ENCODE assay signal across 17 cellular contexts in the genomic region with DNA sequence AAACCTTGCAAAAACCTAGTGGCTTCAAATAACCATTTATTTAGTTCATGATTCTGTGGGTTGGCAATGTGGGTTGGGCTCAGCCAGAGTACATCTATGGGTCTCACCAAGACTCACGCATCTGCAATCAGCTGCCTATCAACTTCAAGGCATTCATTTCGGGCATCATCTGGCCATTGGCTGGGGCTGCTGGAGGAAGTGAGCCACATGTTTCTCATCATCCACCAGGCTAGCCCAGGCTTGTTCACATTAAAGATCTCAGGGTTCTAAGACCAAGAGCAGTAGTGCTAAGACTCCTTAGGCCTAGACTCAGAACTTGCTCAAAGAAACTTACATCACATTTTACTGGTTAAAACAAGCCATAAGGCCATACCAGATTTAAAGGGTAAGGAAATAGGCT.
DNase-seq lines count a peak whose midpoint lies in the region; ATAC-seq and TF ChIP-seq lines count a peak whose summit lies in the region.
"Had no signal": no experiment of that assay in that cellular context is flagged by ENCODE, and none has a peak within 500 bp of the region (broad histone marks: within the 10 kb centered on the region; RNA-seq: fewer than 3 reads in every experiment).

No MANE protein-coding gene starts in this region.

- no peak for ATAC-seq in WTC11
- peak; percentile 87 for ATAC-seq in foreskin keratinocyte
- no peak for ATAC-seq in left lung
- no peak for ATAC-seq in GM21576 (IDR thresholded peaks at IDR 0.05; ENCODE audit: unreplicated experiment)
- ATAC-seq: A549; CD8-positive, alpha-beta T cell had no signal

- H3K4me3 ChIP-seq in epithelial cell of esophagus (ENCODE audit: low read length) (no peak overlapping the region), dorsolateral prefrontal cortex (no peak overlapping the region), left lung (no peak overlapping the region)
- H3K4me3 ChIP-seq: A549 had no signal

- no peaks in the 10 kb centered on the region for H3K4me1 Mint-ChIP-seq in WTC11
- H3K4me1 Mint-ChIP-seq: CD14-positive monocyte had no signal

- CTCF ChIA-PET in WTC11 (lab: Charles Lee) = no interaction called here

- H3K4me1 ChIP-seq in foreskin keratinocyte = peaks cover 9% of the 10 kb centered on the region
- no peaks in the 10 kb centered on the region for H3K4me1 ChIP-seq in left lung
- H3K4me1 ChIP-seq: A549, BE2C, Caco-2 had no signal

- peak overlapping the region; percentile 42; the same call in 1 of the 2 replicates for H3K27ac Mint-ChIP-seq in WTC11
- H3K27ac Mint-ChIP-seq: CD14-positive monocyte; CD8-positive, alpha-beta T cell had no signal

- no peaks in the 10 kb centered on the region for H3K36me3 ChIP-seq in left lung
- H3K36me3 ChIP-seq: BE2C had no signal

- POLR2A ChIA-PET in WTC11 (lab: Charles Lee) = no interaction called here

- DNase-seq in HT1080 (ENCODE audit: low read depth) = peak; percentile 42
- DNase-seq in WTC11 (ENCODE audit: low spot score) = no peak
- peak; percentile 82 for DNase-seq in epithelial cell of esophagus (ENCODE audit: low read depth)
- peak; percentile 71 to 84 for DNase-seq in foreskin keratinocyte
- no peak for DNase-seq in dorsolateral prefrontal cortex
- no peak for DNase-seq in left lung
- DNase-seq in anterior cingulate cortex (lab: John Stamatoyannopoulos, UW) = no peak
- DNase-seq: BE2C; Caco-2; CD8-positive, alpha-beta T cell; GF-D8; HCEC 1CT; IMR-90; KBM-7 had no signal

- intact Hi-C loops in dorsolateral prefrontal cortex (cut with DNase I) (no loop called here), left lung (cut with DNase I) (no loop called here)

- H3K9me3 Mint-ChIP-seq in WTC11 = 0 out of 2 replicates have a peak, but pooled peaks cover 5% of the 10 kb centered on the region

- no peaks in the 10 kb centered on the region for H3K36me3 Mint-ChIP-seq in WTC11
- H3K36me3 Mint-ChIP-seq: CD14-positive monocyte; CD8-positive, alpha-beta T cell had no signal

- H3K9me3 ChIP-seq in left lung = no peaks in the 10 kb centered on the region
- H3K9me3 ChIP-seq: A549, BE2C, Caco-2 had no signal

- no peak for TF ChIP-seq CTCF in WTC11 (IDR thresholded peaks at IDR 0.05)
- no peak for TF ChIP-seq CTCF in epithelial cell of esophagus (IDR thresholded peaks at IDR 0.05; ENCODE audit: insufficient read depth, low read depth, low read length, missing control alignments)
- no peak for TF ChIP-seq CTCF in foreskin keratinocyte (conservative IDR thresholded peaks at IDR 0.05)
- no peak for TF ChIP-seq CTCF in dorsolateral prefrontal cortex (IDR thresholded peaks at IDR 0.05 in 54 of 56, conservative IDR thresholded peaks at IDR 0.05 in 2 of 56; ENCODE audit: low read depth in 1 of 56, partially characterized antibody in 56 of 56)
- no peak for TF ChIP-seq CTCF in left lung (IDR thresholded peaks at IDR 0.05)

- no peak overlapping the region for H3K4me3 Mint-ChIP-seq in WTC11
- H3K4me3 Mint-ChIP-seq: CD14-positive monocyte; CD8-positive, alpha-beta T cell had no signal

- H3K27me3 Mint-ChIP-seq in WTC11 (ENCODE audit: low read depth) = no peaks in the 10 kb centered on the region

- no peaks in the 10 kb centered on the region for H3K27me3 ChIP-seq in foreskin keratinocyte
- H3K27me3 ChIP-seq in dorsolateral prefrontal cortex = no peaks in the 10 kb centered on the region
- H3K27me3 ChIP-seq in left lung = no peaks in the 10 kb centered on the region
- H3K27me3 ChIP-seq: BE2C had no signal

- H3K27ac ChIP-seq in foreskin keratinocyte = no peak overlapping the region
- H3K27ac ChIP-seq in dorsolateral prefrontal cortex = no peak overlapping the region
- no peak overlapping the region for H3K27ac ChIP-seq in left lung
- H3K27ac ChIP-seq: A549 had no signal

TF ChIP-seq in WTC11, 78 proteins besides CTCF, POLR2A, EP300 and RAD21:
- TF ChIP-seq, protein P1, sequence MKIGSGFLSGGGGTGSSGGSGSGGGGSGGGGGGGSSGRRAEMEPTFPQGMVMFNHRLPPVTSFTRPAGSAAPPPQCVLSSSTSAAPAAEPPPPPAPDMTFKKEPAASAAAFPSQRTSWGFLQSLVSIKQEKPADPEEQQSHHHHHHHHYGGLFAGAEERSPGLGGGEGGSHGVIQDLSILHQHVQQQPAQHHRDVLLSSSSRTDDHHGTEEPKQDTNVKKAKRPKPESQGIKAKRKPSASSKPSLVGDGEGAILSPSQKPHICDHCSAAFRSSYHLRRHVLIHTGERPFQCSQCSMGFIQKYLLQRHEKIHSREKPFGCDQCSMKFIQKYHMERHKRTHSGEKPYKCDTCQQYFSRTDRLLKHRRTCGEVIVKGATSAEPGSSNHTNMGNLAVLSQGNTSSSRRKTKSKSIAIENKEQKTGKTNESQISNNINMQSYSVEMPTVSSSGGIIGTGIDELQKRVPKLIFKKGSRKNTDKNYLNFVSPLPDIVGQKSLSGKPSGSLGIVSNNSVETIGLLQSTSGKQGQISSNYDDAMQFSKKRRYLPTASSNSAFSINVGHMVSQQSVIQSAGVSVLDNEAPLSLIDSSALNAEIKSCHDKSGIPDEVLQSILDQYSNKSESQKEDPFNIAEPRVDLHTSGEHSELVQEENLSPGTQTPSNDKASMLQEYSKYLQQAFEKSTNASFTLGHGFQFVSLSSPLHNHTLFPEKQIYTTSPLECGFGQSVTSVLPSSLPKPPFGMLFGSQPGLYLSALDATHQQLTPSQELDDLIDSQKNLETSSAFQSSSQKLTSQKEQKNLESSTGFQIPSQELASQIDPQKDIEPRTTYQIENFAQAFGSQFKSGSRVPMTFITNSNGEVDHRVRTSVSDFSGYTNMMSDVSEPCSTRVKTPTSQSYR (CRISPR knock-in tag; IDR thresholded peaks at IDR 0.05) = no peak
- TF ChIP-seq PRRX2 (CRISPR knock-in tag; IDR thresholded peaks at IDR 0.05) = no peak
- TF ChIP-seq ESRRA (CRISPR knock-in tag; IDR thresholded peaks at IDR 0.05; ENCODE audit: borderline replicate concordance) = no peak
- TF ChIP-seq, protein P2, sequence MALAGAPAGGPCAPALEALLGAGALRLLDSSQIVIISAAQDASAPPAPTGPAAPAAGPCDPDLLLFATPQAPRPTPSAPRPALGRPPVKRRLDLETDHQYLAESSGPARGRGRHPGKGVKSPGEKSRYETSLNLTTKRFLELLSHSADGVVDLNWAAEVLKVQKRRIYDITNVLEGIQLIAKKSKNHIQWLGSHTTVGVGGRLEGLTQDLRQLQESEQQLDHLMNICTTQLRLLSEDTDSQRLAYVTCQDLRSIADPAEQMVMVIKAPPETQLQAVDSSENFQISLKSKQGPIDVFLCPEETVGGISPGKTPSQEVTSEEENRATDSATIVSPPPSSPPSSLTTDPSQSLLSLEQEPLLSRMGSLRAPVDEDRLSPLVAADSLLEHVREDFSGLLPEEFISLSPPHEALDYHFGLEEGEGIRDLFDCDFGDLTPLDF (CRISPR knock-in tag; IDR thresholded peaks at IDR 0.05) = no peak
- TF ChIP-seq HMGA2 (CRISPR knock-in tag; IDR thresholded peaks at IDR 0.05) = no peak

Comparison
In these comparisons a context has a peak if more than half of its experiments do, and no peak if none do; other contexts are left out.
1. DNase-seq: peak in HT1080 (single experiment), epithelial cell of esophagus (single experiment) and foreskin keratinocyte (2 of 2); none in WTC11 (single experiment), dorsolateral prefrontal cortex (0 of 10), left lung (0 of 2) and anterior cingulate cortex (0 of 58).